9 cellular contexts compared by ENCODE assay signal in genomic region chr19:47428177-47428894, GRCh38. TPM values are rescaled to one million over a fixed set of nuclear protein-coding genes. Genes with fewer than 3 reads are reported as not detected.
DNase-seq lines count a peak whose midpoint lies in the region; ATAC-seq, FAIRE-seq and TF ChIP-seq lines count a peak whose summit lies in the region.
"Had no signal": no experiment of that assay in that cellular context is flagged by ENCODE, and none has a peak within 500 bp of the region (broad histone marks: within the 10 kb centered on the region; RNA-seq: fewer than 3 reads in every experiment).

No MANE protein-coding gene starts in this region.

- H3K27me3 ChIP-seq in endothelial cell of umbilical vein (ENCODE audit: control insufficient read depth in 2 of 2, insufficient read depth in 2 of 2, low read length in 2 of 2) (peaks cover 9 to 14% of the 10 kb centered on the region in 2 experiments), mesendoderm (ENCODE audit: insufficient read depth, low read length, poor library complexity) (no peaks in the 10 kb centered on the region)

- ATAC-seq in GM19395 (IDR thresholded peaks at IDR 0.05; ENCODE audit: unreplicated experiment) = no peak

- no peak overlapping the region for H2BK15ac ChIP-seq in mesendoderm (replicated peaks; ENCODE audit: low read depth)

- no peak overlapping the region for H2BK120ac ChIP-seq in mesendoderm (ENCODE audit: low read depth, low read length)

- no peak overlapping the region for H3K23ac ChIP-seq in mesendoderm (ENCODE audit: low read length)

- peak overlapping the region; percentile 43 for H3K4me2 ChIP-seq in endothelial cell of umbilical vein (ENCODE audit: insufficient read depth, low read length)
- H3K4me2 ChIP-seq in mesendoderm (ENCODE audit: low read length) = peak overlapping the region; percentile 57

- no peaks in the 10 kb centered on the region for H3K9me3 ChIP-seq in endothelial cell of umbilical vein (replicated peaks; ENCODE audit: control insufficient read depth, insufficient read depth, low read length)

- no peak overlapping the region for H4K8ac ChIP-seq in mesendoderm (ENCODE audit: low read depth, low read length)

- no peaks in the 10 kb centered on the region for H3K9me1 ChIP-seq in endothelial cell of umbilical vein (replicated peaks; ENCODE audit: control insufficient read depth, extremely low read depth, insufficient read depth, low read length)

- H3K18ac ChIP-seq in mesendoderm (ENCODE audit: low read length) = no peak overlapping the region

- TF ChIP-seq CTCF in D721Med (IDR thresholded peaks at IDR 0.05; ENCODE audit: insufficient read depth, missing control alignments) (no peak), endothelial cell of umbilical vein (IDR thresholded peaks at IDR 0.05; ENCODE audit: extremely low read depth in 1 of 2, insufficient read depth in 1 of 2, low read depth in 1 of 2, low read length in 2 of 2) (no peak)

- H2AK5ac ChIP-seq in mesendoderm (ENCODE audit: low read length) = no peak overlapping the region

- no peak overlapping the region for H3K4me3 ChIP-seq in endothelial cell of umbilical vein (replicated peaks in 1 of 3; ENCODE audit: insufficient read depth in 1 of 3, low read depth in 1 of 3, low read length in 3 of 3)
- H3K4me3 ChIP-seq in mesendoderm (ENCODE audit: low read length) = no peak overlapping the region

- H3K56ac ChIP-seq in mesendoderm (ENCODE audit: low read length) = peak overlapping the region; percentile 51

- H3K4me1 ChIP-seq in endothelial cell of umbilical vein (ENCODE audit: control insufficient read depth, extremely low read depth, insufficient read depth, low read length) = peaks cover 8% of the 10 kb centered on the region
- H3K4me1 ChIP-seq in mesendoderm (ENCODE audit: control insufficient read depth, low read depth, low read length) = peaks cover 4% of the 10 kb centered on the region

- H3K79me2 ChIP-seq in endothelial cell of umbilical vein (ENCODE audit: control insufficient read depth, insufficient read depth, low read length) (no peaks in the 10 kb centered on the region), mesendoderm (ENCODE audit: control insufficient read depth, insufficient read depth, low read length) (no peaks in the 10 kb centered on the region)

- H4K20me1 ChIP-seq in endothelial cell of umbilical vein (replicated peaks; ENCODE audit: control insufficient read depth, extremely low read depth, insufficient read depth, low read length) = no peaks in the 10 kb centered on the region

- CTCF ChIA-PET in endothelial cell of umbilical vein (lab: Charles Lee) = interaction anchor here (0.6 to 3.8 kb wide), 34 partner anchors 9 to 291 kb away, joined by 3 to 63 read pairs (median 5); partner anchors contain the start of genes DHX34, EHD2, INAFM1 and KPTN

- FAIRE-seq in D721Med (lab: Jason Lieb, UNC) (peak; percentile 91), endothelial cell of umbilical vein (lab: Jason Lieb, UNC) (peak; percentile 96)

- POLR2A ChIA-PET in endothelial cell of umbilical vein (lab: Charles Lee) = interaction anchor here (0.6 to 1.4 kb wide), 2 partner anchors 87 to 202 kb away, joined by 3 to 5 read pairs; no protein-coding TSS in a partner anchor

- H2BK5ac ChIP-seq in mesendoderm (ENCODE audit: low read length) = no peak overlapping the region

- H3K27ac ChIP-seq in endothelial cell of umbilical vein (ENCODE audit: insufficient read depth, low read depth, low read length) (no peak overlapping the region), mesendoderm (ENCODE audit: low read depth, low read length) (no peak overlapping the region)

- H3K9ac ChIP-seq in endothelial cell of umbilical vein (replicated peaks; ENCODE audit: extremely low read depth, insufficient read depth, low read length) (no peak overlapping the region), mesendoderm (ENCODE audit: low read length) (peak overlapping the region; percentile 36)

- no peaks in the 10 kb centered on the region for H3K79me1 ChIP-seq in mesendoderm (ENCODE audit: low read length)

- no TSS peak for BruUV-seq in endothelial cell of umbilical vein (replicated peaks; lab: Mats Ljungman, UMichigan)

- intact Hi-C loops in endothelial cell of umbilical vein (cut with micrococcal nuclease) = loop anchor here (2.0 to 5.0 kb wide), 3 partner anchors 54 to 359 kb away; partner anchors contain the start of genes KPTN and NAPA

- no peak overlapping the region for H4K5ac ChIP-seq in mesendoderm (ENCODE audit: low read length)

- TF ChIP-seq POLR2A in endothelial cell of umbilical vein (IDR thresholded peaks at IDR 0.05; ENCODE audit: low read depth, low read length) = no peak

- H3K36me3 ChIP-seq in endothelial cell of umbilical vein (ENCODE audit: control insufficient read depth in 2 of 2, extremely low read depth in 1 of 2, insufficient read depth in 2 of 2, low read length in 2 of 2) = no peaks in the 10 kb centered on the region
- no peaks in the 10 kb centered on the region for H3K36me3 ChIP-seq in mesendoderm (ENCODE audit: control insufficient read depth, insufficient read depth, low read length)

- no CpG with 5 or more reads among the region's 27 CpGs for WGBS in mesendoderm (ENCODE audit: extremely low coverage, insufficient coverage, low lambda C conversion rate)

- dilution Hi-C loops in endothelial cell of umbilical vein (cut with MboI; ENCODE audit: extremely low pct_ligation_motif_present, low sequenced_read_pairs) = no loop called here

- no peak overlapping the region for H3K4ac ChIP-seq in mesendoderm (ENCODE audit: low read depth, low read length)

- H2AFZ ChIP-seq in endothelial cell of umbilical vein (ENCODE audit: low read depth, low read length) = peak overlapping the region; percentile 55

- peak; percentile 89 for DNase-seq in D721Med (ENCODE audit: insufficient read length, low spot score)
- peak in 75 of 76 experiments; percentile 63 to 99 (median 93) for DNase-seq in HUDEP-2 (lab: John Stamatoyannopoulos, UW; ENCODE audit: unreplicated experiment in 76 of 76)
- peak; percentile 97 for DNase-seq in NOMO-1 treated with DMSO at 0.1 percent for 48 hours (lab: John Stamatoyannopoulos, UW; ENCODE audit: unreplicated experiment)
- peak; percentile 48 to 82 for DNase-seq in activated CD8-positive, alpha-beta memory T cell treated with anti-CD3 and anti-CD28 coated beads for 4 hours (ENCODE audit: low read depth in 2 of 2)
- DNase-seq in endothelial cell of umbilical vein (ENCODE audit: low read depth, low spot score) = peak; percentile 99
- DNase-seq in mesendoderm = peak; percentile 100
- DNase-seq in stimulated activated CD8-positive, alpha-beta memory T cell treated with anti-CD3 and anti-CD28 coated beads, Interleukin-15, amount 100 ng/mL, for 48 hours (ENCODE audit: low read depth in 2 of 2) = peak; percentile 77 to 88

TF ChIP-seq in endothelial cell of umbilical vein, 7 proteins besides CTCF, POLR2A, EP300 and RAD21:
- TF ChIP-seq GATA2 (IDR thresholded peaks at IDR 0.05; ENCODE audit: insufficient read depth, insufficient read length, low read depth, low read length) = no peak
- TF ChIP-seq MYC (IDR thresholded peaks at IDR 0.05; ENCODE audit: low read depth, low read length) = no peak
- TF ChIP-seq MAX (IDR thresholded peaks at IDR 0.05; ENCODE audit: insufficient read depth, insufficient read length) = no peak
- TF ChIP-seq POLR2AphosphoS5 (IDR thresholded peaks at IDR 0.05; ENCODE audit: insufficient read depth, low read depth, low read length) = no peak
- no peak for TF ChIP-seq EZH2 (IDR thresholded peaks at IDR 0.05; ENCODE audit: borderline replicate concordance, low read depth, low read length, severe bottlenecking)
- no peak for TF ChIP-seq JUN (IDR thresholded peaks at IDR 0.05; ENCODE audit: borderline replicate concordance, insufficient read depth, insufficient read length, low read depth)
- no peak for TF ChIP-seq FOS (IDR thresholded peaks at IDR 0.05; ENCODE audit: borderline replicate concordance, insufficient read depth, low read length)

RNA-seq across cellular contexts. Expression of gene MEIS3, which starts 9.0 kb away (rescaled TPM):
- total RNA-seq in endothelial cell of umbilical vein = 0.42 TPM in 1 of 2 replicates, not detected in the other
- polyA plus RNA-seq in endothelial cell of umbilical vein = not detected in 2 replicates
- polyA plus RNA-seq in endothelial cell of umbilical vein (2011; cell fraction: cytosol; rRNA removed) = not detected in 2 replicates
- not detected in 2 replicates for polyA plus RNA-seq in endothelial cell of umbilical vein (2011; cell fraction: nucleus; rRNA removed)
- polyA plus RNA-seq in endothelial cell of umbilical vein (2012) = not detected in 2 replicates
- polyA minus RNA-seq in endothelial cell of umbilical vein = not detected in 2 replicates
- 7.6 TPM for polyA minus RNA-seq in endothelial cell of umbilical vein (2011; cell fraction: cytosol; rRNA and poly(A)+ RNA removed)
- polyA minus RNA-seq in endothelial cell of umbilical vein (2011; cell fraction: nucleus; rRNA and poly(A)+ RNA removed) = not detected in 2 replicates
- 65.7 TPM for polyA plus RNA-seq in mesendoderm (2013, experiment 1 of 2)
- 64.6 TPM for polyA plus RNA-seq in mesendoderm (2013, experiment 2 of 2)
- total RNA-seq: activated CD8-positive, alpha-beta memory T cell treated with anti-CD3 and anti-CD28 coated beads for 36 hours had no signal

RNA-seq across cellular contexts. Expression of gene SLC8A2, which starts 43.4 kb away (rescaled TPM):
- total RNA-seq in endothelial cell of umbilical vein = not detected in 2 replicates
- polyA plus RNA-seq in endothelial cell of umbilical vein = not detected in 2 replicates
- polyA plus RNA-seq in endothelial cell of umbilical vein (2011; cell fraction: cytosol; rRNA removed) = not detected in 2 replicates
- polyA plus RNA-seq in endothelial cell of umbilical vein (2011; cell fraction: nucleus; rRNA removed) = 0.29 TPM in 1 of 2 replicates, not detected in the other
- polyA plus RNA-seq in endothelial cell of umbilical vein (2012) = not detected in 2 replicates
- polyA minus RNA-seq in endothelial cell of umbilical vein = not detected in 2 replicates
- not detected for polyA minus RNA-seq in endothelial cell of umbilical vein (2011; cell fraction: cytosol; rRNA and poly(A)+ RNA removed)
- not detected in 2 replicates for polyA minus RNA-seq in endothelial cell of umbilical vein (2011; cell fraction: nucleus; rRNA and poly(A)+ RNA removed)
- polyA plus RNA-seq in mesendoderm (2013, experiment 1 of 2) = 0.69 TPM
- 0.67 TPM for polyA plus RNA-seq in mesendoderm (2013, experiment 2 of 2)
- total RNA-seq: activated CD8-positive, alpha-beta memory T cell treated with anti-CD3 and anti-CD28 coated beads for 36 hours had no signal

RNA-seq across cellular contexts. Expression of gene KPTN, which starts 55.7 kb away (rescaled TPM):
- 13.7 and 15.5 TPM in 2 replicates for total RNA-seq in endothelial cell of umbilical vein
- 14.7 and 15.7 TPM in 2 replicates for polyA plus RNA-seq in endothelial cell of umbilical vein
- 10.5 and 10.7 TPM in 2 replicates for polyA plus RNA-seq in endothelial cell of umbilical vein (2011; cell fraction: cytosol; rRNA removed)
- polyA plus RNA-seq in endothelial cell of umbilical vein (2011; cell fraction: nucleus; rRNA removed) = 36.1 and 36.6 TPM in 2 replicates
- 6.5 and 13.6 TPM in 2 replicates for polyA plus RNA-seq in endothelial cell of umbilical vein (2012)
- polyA minus RNA-seq in endothelial cell of umbilical vein = 7.9 and 8.4 TPM in 2 replicates
- polyA minus RNA-seq in endothelial cell of umbilical vein (2011; cell fraction: cytosol; rRNA and poly(A)+ RNA removed) = 6.9 TPM
- polyA minus RNA-seq in endothelial cell of umbilical vein (2011; cell fraction: nucleus; rRNA and poly(A)+ RNA removed) = 3.3 and 4.6 TPM in 2 replicates
- 22.4 TPM for polyA plus RNA-seq in mesendoderm (2013, experiment 1 of 2)
- polyA plus RNA-seq in mesendoderm (2013, experiment 2 of 2) = 22.2 TPM
